Comparison of ENCODE assay signal across 9 cellular contexts in genomic region chr5:132176987-132177386, GRCh38. TPM values are rescaled to one million over a fixed set of nuclear protein-coding genes. Genes with fewer than 3 reads are reported as not detected.
A peak's percentile ranks its signal among the peaks of the same experiment; 100 is the strongest.
DNase-seq lines count a peak whose midpoint lies in the region; ATAC-seq and TF ChIP-seq lines count a peak whose summit lies in the region.
"Had no signal": no experiment of that assay in that cellular context is flagged by ENCODE, and none has a peak within 500 bp of the region (broad histone marks: within the 10 kb centered on the region; RNA-seq: fewer than 3 reads in every experiment).

No MANE protein-coding gene starts in this region.

- no peak overlapping the region for H4K91ac ChIP-seq in IMR-90 (ENCODE audit: insufficient read depth, low read depth, low read length)

- TF ChIP-seq RAD21 in IMR-90 (IDR thresholded peaks at IDR 0.05; ENCODE audit: low read length) = peak; percentile 40; the same call in 1 of the 2 replicates

- H3K9me3 ChIP-seq in IMR-90 (ENCODE audit: control insufficient read depth, insufficient read depth, low read length) = no peaks in the 10 kb centered on the region
- H3K9me3 ChIP-seq in aorta (ENCODE audit: control insufficient read depth, low read length) = no peaks in the 10 kb centered on the region
- H3K9me3 ChIP-seq: stomach had no signal

- H2BK5ac ChIP-seq in IMR-90 (ENCODE audit: low read depth, low read length, poor library complexity, severe bottlenecking) = no peak overlapping the region

- intact Hi-C loops in IMR-90 (cut with micrococcal nuclease) (no loop called here), aorta (cut with DNase I) (no loop called here)
- intact Hi-C loops in activated CD8-positive, alpha-beta T cell treated with anti-CD3 and anti-CD28 coated beads for 36 hours (cut with micrococcal nuclease) = loop anchor here (2.0 to 5.0 kb wide), 2 partner anchors 75 to 112 kb away; no protein-coding TSS in a partner anchor

- H3K9me3 Mint-ChIP-seq in activated naive CD4-positive, alpha-beta T cell treated with anti-CD3 and anti-CD28 coated beads, Interleukin-2, amount 50 U/mL, for 72 hours = no peaks in the 10 kb centered on the region
- H3K9me3 Mint-ChIP-seq in activated CD8-positive, alpha-beta T cell treated with anti-CD3 and anti-CD28 coated beads for 36 hours = no peaks in the 10 kb centered on the region
- no peaks in the 10 kb centered on the region for H3K9me3 Mint-ChIP-seq in stimulated activated naive CD8-positive, alpha-beta T cell treated with anti-CD3 and anti-CD28 coated beads, Interleukin-15, amount 100 ng/mL, for 72 hours

- no TSS peak for BruUV-seq in IMR-90 (replicated peaks; lab: Mats Ljungman, UMichigan)

- H2AFZ ChIP-seq in IMR-90 (replicated peaks; ENCODE audit: low read length, poor library complexity) = no peak overlapping the region

- POLR2A ChIA-PET in IMR-90 (lab: Charles Lee; ENCODE audit: unreplicated experiment) = no interaction called here
- POLR2A ChIA-PET in activated CD8-positive, alpha-beta T cell treated with anti-CD3 and anti-CD28 coated beads for 36 hours (lab: Charles Lee) = no interaction called here

- no peak overlapping the region for H2BK20ac ChIP-seq in IMR-90 (ENCODE audit: low read depth, low read length)

- in situ Hi-C loops in IMR-90 (cut with MboI; ENCODE audit: low sequenced_read_pairs) = no loop called here

- H3K4me2 ChIP-seq in IMR-90 (ENCODE audit: low read depth, low read length) = no peak overlapping the region

- no peak overlapping the region for H3K4me3 ChIP-seq in IMR-90 (ENCODE audit: insufficient read depth, low read depth, low read length)
- no peak overlapping the region for H3K4me3 ChIP-seq in aorta (ENCODE audit: low read length in 2 of 2)
- H3K4me3 ChIP-seq: stomach had no signal

- no peak overlapping the region for H2AK9ac ChIP-seq in IMR-90 (replicated peaks; ENCODE audit: low read depth, low read length, poor library complexity)

- ATAC-seq in activated naive CD4-positive, alpha-beta T cell treated with anti-CD3 and anti-CD28 coated beads, Interleukin-2, amount 50 U/mL, for 72 hours = peak; percentile 58 to 77
- no peak for ATAC-seq in IMR-90 (ENCODE audit: low read depth)
- peak; percentile 71 for ATAC-seq in activated CD8-positive, alpha-beta T cell treated with anti-CD3 and anti-CD28 coated beads for 36 hours
- peak; percentile 61 for ATAC-seq in stimulated activated naive CD8-positive, alpha-beta T cell treated with anti-CD3 and anti-CD28 coated beads, Interleukin-15, amount 100 ng/mL, for 72 hours
- ATAC-seq in aorta (ENCODE audit: low FRiP score) = no peak

- WGBS in IMR-90 (ENCODE audit: extremely low coverage in 2 of 2, insufficient read length in 1 of 2), 2 experiments = 50% methylated on average over 1 of the region's 3 CpGs; no CpG with 5 or more reads in 1 of the 2 experiments
- WGBS in aorta, 2 donors = 75% methylated on average over 3 of the region's 3 CpGs

- H3K27ac Mint-ChIP-seq in activated naive CD4-positive, alpha-beta T cell treated with anti-CD3 and anti-CD28 coated beads, Interleukin-2, amount 50 U/mL, for 72 hours = peak overlapping the region in 1 of 2 donors; percentile 58
- H3K27ac Mint-ChIP-seq in activated CD8-positive, alpha-beta T cell treated with anti-CD3 and anti-CD28 coated beads for 36 hours = peak overlapping the region; percentile 81
- no peak overlapping the region for H3K27ac Mint-ChIP-seq in stimulated activated naive CD8-positive, alpha-beta T cell treated with anti-CD3 and anti-CD28 coated beads, Interleukin-15, amount 100 ng/mL, for 72 hours

- H3K27me3 Mint-ChIP-seq in activated CD8-positive, alpha-beta T cell treated with anti-CD3 and anti-CD28 coated beads for 36 hours = peaks cover 3% of the 10 kb centered on the region
- no peaks in the 10 kb centered on the region for H3K27me3 Mint-ChIP-seq in stimulated activated naive CD8-positive, alpha-beta T cell treated with anti-CD3 and anti-CD28 coated beads, Interleukin-15, amount 100 ng/mL, for 72 hours

- no peak overlapping the region for H2BK120ac ChIP-seq in IMR-90 (ENCODE audit: low read depth, low read length)

- peaks cover 34% of the 10 kb centered on the region for H3K4me1 Mint-ChIP-seq in activated CD8-positive, alpha-beta T cell treated with anti-CD3 and anti-CD28 coated beads for 36 hours (ENCODE audit: low read depth)
- peaks cover 44% of the 10 kb centered on the region for H3K4me1 Mint-ChIP-seq in stimulated activated naive CD8-positive, alpha-beta T cell treated with anti-CD3 and anti-CD28 coated beads, Interleukin-15, amount 100 ng/mL, for 72 hours

- H3K36me3 ChIP-seq in IMR-90 (ENCODE audit: control insufficient read depth, insufficient read depth, low read length) = no peaks in the 10 kb centered on the region
- no peaks in the 10 kb centered on the region for H3K36me3 ChIP-seq in aorta (ENCODE audit: control insufficient read depth in 1 of 2, insufficient read depth in 2 of 2, low read length in 1 of 2)
- H3K36me3 ChIP-seq: stomach had no signal

- no peaks in the 10 kb centered on the region for H3K9me1 ChIP-seq in IMR-90 (ENCODE audit: insufficient read depth, low read length)

- DNase-seq in activated naive CD4-positive, alpha-beta T cell treated with anti-CD3 and anti-CD28 coated beads, Interleukin-2, amount 50 U/mL, for 72 hours (ENCODE audit: low spot score in 2 of 2) = no peak
- no peak for DNase-seq in activated naive CD4-positive, alpha-beta T cell treated with Interleukin-2 at 50 U/mL for 16 hours
- DNase-seq in IMR-90 (peak; percentile 20), aorta (no peak), HuH-7.5 (ENCODE audit: low spot score) (no peak)
- no peak for DNase-seq in activated CD8-positive, alpha-beta T cell treated with anti-CD3 and anti-CD28 coated beads for 36 hours
- no peak for DNase-seq in stimulated activated naive CD8-positive, alpha-beta T cell treated with anti-CD3 and anti-CD28 coated beads, Interleukin-15, amount 100 ng/mL, for 72 hours
- no peak for DNase-seq in stimulated activated CD4-positive, alpha-beta T cell treated with anti-CD3 and anti-CD28 coated beads, Interleukin-4, amount 100 ng/mL, for 24 hours
- DNase-seq: stomach had no signal

- H3K79me1 ChIP-seq in IMR-90 (ENCODE audit: low read depth in 1 of 2, low read length in 2 of 2) = no peaks in the 10 kb centered on the region

- H2AK5ac ChIP-seq in IMR-90 (ENCODE audit: low read depth, low read length) = no peak overlapping the region

- H3K9ac ChIP-seq in IMR-90 (ENCODE audit: low read depth, low read length) = no peak overlapping the region

- H3K27me3 ChIP-seq in IMR-90 (ENCODE audit: control insufficient read depth, insufficient read depth, low read length) (no peaks in the 10 kb centered on the region), aorta (ENCODE audit: control insufficient read depth in 1 of 2, insufficient read depth in 2 of 2, low read length in 1 of 2) (no peaks in the 10 kb centered on the region)
- H3K27me3 ChIP-seq: stomach had no signal

- H3K4me1 ChIP-seq in IMR-90 (ENCODE audit: control insufficient read depth, insufficient read depth, low read length) = peaks cover 2% of the 10 kb centered on the region; the same call in 1 of the 2 replicates
- no peaks in the 10 kb centered on the region for H3K4me1 ChIP-seq in aorta (ENCODE audit: control insufficient read depth in 1 of 2, insufficient read depth in 2 of 2, low read length in 2 of 2)

- H4K8ac ChIP-seq in IMR-90 (ENCODE audit: low read depth in 2 of 2, low read length in 2 of 2) = no peak overlapping the region

- H3K4me3 Mint-ChIP-seq in activated CD8-positive, alpha-beta T cell treated with anti-CD3 and anti-CD28 coated beads for 36 hours = no peak overlapping the region
- H3K4me3 Mint-ChIP-seq in stimulated activated naive CD8-positive, alpha-beta T cell treated with anti-CD3 and anti-CD28 coated beads, Interleukin-15, amount 100 ng/mL, for 72 hours = peak overlapping the region; percentile 19 to 27

- no peak overlapping the region for H3K14ac ChIP-seq in IMR-90 (replicated peaks; ENCODE audit: low read depth, low read length)

- TF ChIP-seq POLR2A in IMR-90 (IDR thresholded peaks at IDR 0.05; ENCODE audit: low read depth, low read length) = no peak

- no peaks in the 10 kb centered on the region for H4K20me1 ChIP-seq in IMR-90 (ENCODE audit: insufficient read depth, low read length)

- TF ChIP-seq CTCF in IMR-90 (conservative IDR thresholded peaks at IDR 0.05; ENCODE audit: low read depth, low read length) = peak; percentile 38
- TF ChIP-seq CTCF in activated CD8-positive, alpha-beta T cell treated with anti-CD3 and anti-CD28 coated beads for 36 hours (IDR thresholded peaks at IDR 0.05) = peak; percentile 40

- H2BK15ac ChIP-seq in IMR-90 (ENCODE audit: low read depth, low read length) = no peak overlapping the region

- H3K36me3 Mint-ChIP-seq in activated naive CD4-positive, alpha-beta T cell treated with anti-CD3 and anti-CD28 coated beads, Interleukin-2, amount 50 U/mL, for 72 hours = no peaks in the 10 kb centered on the region
- H3K36me3 Mint-ChIP-seq in activated CD8-positive, alpha-beta T cell treated with anti-CD3 and anti-CD28 coated beads for 36 hours (ENCODE audit: low read depth) = no peaks in the 10 kb centered on the region

- H3K4ac ChIP-seq in IMR-90 (ENCODE audit: low read depth, low read length) = no peak overlapping the region

- no peak overlapping the region for H4K5ac ChIP-seq in IMR-90 (ENCODE audit: low read depth, low read length)

- no peak overlapping the region for H3K27ac ChIP-seq in IMR-90 (ENCODE audit: insufficient read depth, low read length)
- no peak overlapping the region for H3K27ac ChIP-seq in aorta (ENCODE audit: low read depth in 1 of 2, low read length in 2 of 2)
- H3K27ac ChIP-seq: stomach had no signal

- no peak overlapping the region for H3K18ac ChIP-seq in IMR-90 (ENCODE audit: low read depth, low read length)

- CTCF ChIA-PET in IMR-90 (lab: Yijun Ruan, JAX) = interaction anchor here (2.8 kb wide), 1 partner anchor 13 kb away, joined by 8 read pairs; no protein-coding TSS in a partner anchor
- CTCF ChIA-PET in activated CD8-positive, alpha-beta T cell treated with anti-CD3 and anti-CD28 coated beads for 36 hours (lab: Charles Lee) = interaction anchor here (0.9 to 5.2 kb wide), 5 partner anchors 10 to 114 kb away, joined by 3 to 50 read pairs (median 4); no protein-coding TSS in a partner anchor

- dilution Hi-C loops in IMR-90 (cut with HindIII; ENCODE audit: low sequenced_read_pairs, unreplicated experiment) = no loop called here

- H3K23ac ChIP-seq in IMR-90 (ENCODE audit: low read depth, low read length) = no peak overlapping the region

- H3K56ac ChIP-seq in IMR-90 (ENCODE audit: extremely low read depth, insufficient read depth, low read length) = no peak overlapping the region

TF ChIP-seq in IMR-90, 13 proteins besides CTCF, POLR2A, EP300 and RAD21 (continues in another document):
- no peak for TF ChIP-seq RFX5 (IDR thresholded peaks at IDR 0.05; ENCODE audit: low read depth, low read length)

RNA-seq across cellular contexts. Expression of gene P4HA2, which starts 50.7 kb away (rescaled TPM):
- 10 to 100 TPM in 1 of 2 donors, under 1 TPM in 1; 0.91 to 21.6 TPM for total RNA-seq in activated naive CD4-positive, alpha-beta T cell treated with anti-CD3 and anti-CD28 coated beads, Interleukin-2, amount 50 U/mL, for 72 hours
- total RNA-seq in IMR-90 (2012; rRNA removed) (190 and 225 TPM in 2 replicates), aorta (10 to 100 TPM; 39.8 to 68.1 TPM)
- polyA plus RNA-seq in IMR-90 (2012; rRNA removed) (184 and 186 TPM in 2 replicates), aorta (10 to 100 TPM; 19.2 to 29.5 TPM)
- 144 and 191 TPM in 2 replicates for polyA plus RNA-seq in IMR-90 (2012; cell fraction: cytosol; rRNA removed)
- 99.1 and 183 TPM in 2 replicates for polyA plus RNA-seq in IMR-90 (2012; cell fraction: nucleus; rRNA removed; ENCODE audit: low replicate concordance)
- 10 to 100 TPM; 17.3 to 18.6 TPM for total RNA-seq in activated CD8-positive, alpha-beta T cell treated with anti-CD3 and anti-CD28 coated beads for 36 hours

Comparison
In these comparisons a context has a peak if more than half of its experiments do, and no peak if none do; other contexts are left out.
1. ATAC-seq: peak in activated naive CD4-positive, alpha-beta T cell treated with anti-CD3 and anti-CD28 coated beads, Interleukin-2, amount 50 U/mL, for 72 hours (2 of 2), activated CD8-positive, alpha-beta T cell treated with anti-CD3 and anti-CD28 coated beads for 36 hours (single experiment) and stimulated activated naive CD8-positive, alpha-beta T cell treated with anti-CD3 and anti-CD28 coated beads, Interleukin-15, amount 100 ng/mL, for 72 hours (single experiment); none in IMR-90 (single experiment) and aorta (single experiment).